ENCODE assay signal across 12 cellular contexts in genomic region chr6:46655803-46656202, GRCh38. TPM values are rescaled to one million over a fixed set of nuclear protein-coding genes. Genes with fewer than 3 reads are reported as not detected.
DNase-seq lines count a peak whose midpoint lies in the region; ATAC-seq and TF ChIP-seq lines count a peak whose summit lies in the region.
"Had no signal": no experiment of that assay in that cellular context is flagged by ENCODE, and none has a peak within 500 bp of the region (broad histone marks: within the 10 kb centered on the region; RNA-seq: fewer than 3 reads in every experiment).

No MANE protein-coding gene starts in this region.

- TF ChIP-seq POLR2A in breast epithelium (IDR thresholded peaks at IDR 0.05) (no peak), testis (IDR thresholded peaks at IDR 0.05) (no peak)

- no peaks in the 10 kb centered on the region for H3K27me3 Mint-ChIP-seq in MCF 10A (ENCODE audit: insufficient read depth, unreplicated experiment)

- intact Hi-C loops in MCF 10A (cut with micrococcal nuclease) (no loop called here), breast epithelium (cut with DNase I; ENCODE audit: low total_unique reads) (no loop called here), Panc1 (cut with micrococcal nuclease; ENCODE audit: unreplicated experiment) (no loop called here), testis (cut with DNase I; ENCODE audit: low total_unique reads) (no loop called here)

- H3K27ac Mint-ChIP-seq in MCF 10A (ENCODE audit: low read depth, unreplicated experiment), result no peak overlapping the region
- H3K27ac Mint-ChIP-seq: CD14-positive monocyte; stimulated activated naive CD8-positive, alpha-beta T cell treated with anti-CD3 and anti-CD28 coated beads, Interleukin-15, Interleukin-2, amounts not matched to agents 100 ng/mL and 50 ng/mL, for 24 hours had no signal

- no peak overlapping the region for H3K27ac ChIP-seq in breast epithelium
- H3K27ac ChIP-seq in Panc1 (ENCODE audit: low read length), result no peak overlapping the region
- H3K27ac ChIP-seq in testis, result no peak overlapping the region
- H3K27ac ChIP-seq: skin epidermis had no signal

- no peak overlapping the region for H3K4me3 ChIP-seq in breast epithelium
- H3K4me3 ChIP-seq in Panc1 (ENCODE audit: low read depth in 2 of 2, low read length in 2 of 2), result no peak overlapping the region
- H3K4me3 ChIP-seq in fibroblast of mammary gland (ENCODE audit: control insufficient read depth, low read depth, low read length), result no peak overlapping the region
- no peak overlapping the region for H3K4me3 ChIP-seq in testis
- H3K4me3 ChIP-seq: skin epidermis had no signal

- 73 to 75% methylated on average over 6 of the region's 6 CpGs for WGBS in testis, 2 donors

- peaks cover 28% of the 10 kb centered on the region for H3K36me3 Mint-ChIP-seq in MCF 10A (ENCODE audit: insufficient read depth, unreplicated experiment)

- no peaks in the 10 kb centered on the region for H3K36me3 ChIP-seq in breast epithelium
- H3K36me3 ChIP-seq in Panc1 (ENCODE audit: control insufficient read depth, insufficient read depth, low read length), result no peaks in the 10 kb centered on the region
- no peaks in the 10 kb centered on the region for H3K36me3 ChIP-seq in testis (ENCODE audit: low read depth, missing control alignments)

- no peaks in the 10 kb centered on the region for H3K4me1 Mint-ChIP-seq in MCF 10A (ENCODE audit: insufficient read depth, unreplicated experiment)

- H3K27me3 ChIP-seq in breast epithelium (no peaks in the 10 kb centered on the region), Panc1 (ENCODE audit: control insufficient read depth, insufficient read depth, low read length) (peaks cover 24% of the 10 kb centered on the region), testis (no peaks in the 10 kb centered on the region)

- H3K9me3 Mint-ChIP-seq in MCF 10A (ENCODE audit: unreplicated experiment), result no peaks in the 10 kb centered on the region
- H3K9me3 Mint-ChIP-seq: CD14-positive monocyte; stimulated activated naive CD8-positive, alpha-beta T cell treated with anti-CD3 and anti-CD28 coated beads, Interleukin-15, Interleukin-2, amounts not matched to agents 100 ng/mL and 50 ng/mL, for 24 hours had no signal

- CTCF ChIA-PET in MCF 10A (lab: Yijun Ruan, JAX) (interaction anchor here (0.6 to 1.3 kb wide), 4 partner anchors 19 to 627 kb away, joined by 3 to 6 read pairs (median 3); no protein-coding TSS in a partner anchor), Panc1 (lab: Charles Lee) (no interaction called here)

- in situ Hi-C loops in Panc1 (cut with HindIII; ENCODE audit: low pct_unique_long_range_greater_than_20kb, low sequenced_read_pairs), result no loop called here

- DNase-seq in MCF 10A (ENCODE audit: unreplicated experiment) (no peak), breast epithelium (ENCODE audit: low spot score in 2 of 2) (no peak), Panc1 (ENCODE audit: low read depth, low spot score) (no peak), fibroblast of mammary gland (ENCODE audit: low read depth) (no peak), testis (peak; percentile 29), NCI-H1105 (lab: John Stamatoyannopoulos, UW) (no peak), Ammon's horn (ENCODE audit: low spot score) (no peak), NAMALWA (ENCODE audit: low spot score) (no peak)

- POLR2A ChIA-PET in MCF 10A (lab: Yijun Ruan, JAX) (interaction anchor here (0.8 to 1.7 kb wide), 2 partner anchors 18 to 166 kb away, joined by 3 to 10 read pairs; no protein-coding TSS in a partner anchor), Panc1 (lab: Charles Lee) (no interaction called here)

- H3K9me3 ChIP-seq in breast epithelium (no peaks in the 10 kb centered on the region), Panc1 (ENCODE audit: control insufficient read depth, insufficient read depth, low read depth, low read length) (no peaks in the 10 kb centered on the region), testis (no peaks in the 10 kb centered on the region)

- BruUV-seq in MCF 10A (replicated peaks; lab: Mats Ljungman, UMichigan), result no TSS peak
- no TSS peak for BruUV-seq in Panc1 (replicated peaks; lab: Mats Ljungman, UMichigan)

- H3K4me3 Mint-ChIP-seq in MCF 10A (ENCODE audit: unreplicated experiment), result no peak overlapping the region
- H3K4me3 Mint-ChIP-seq: stimulated activated naive CD8-positive, alpha-beta T cell treated with anti-CD3 and anti-CD28 coated beads, Interleukin-15, Interleukin-2, amounts not matched to agents 100 ng/mL and 50 ng/mL, for 24 hours had no signal

- H3K4me1 ChIP-seq in breast epithelium, result no peaks in the 10 kb centered on the region
- H3K4me1 ChIP-seq in Panc1 (ENCODE audit: control insufficient read depth, insufficient read depth, low read length), result peaks cover 9% of the 10 kb centered on the region
- H3K4me1 ChIP-seq in testis, result no peaks in the 10 kb centered on the region

- ATAC-seq in Panc1, result no peak
- ATAC-seq: left lobe of liver had no signal

- peak; percentile 11 for TF ChIP-seq CTCF in MCF 10A (IDR thresholded peaks at IDR 0.05; ENCODE audit: unreplicated experiment)
- no peak for TF ChIP-seq CTCF in breast epithelium (IDR thresholded peaks at IDR 0.05)
- TF ChIP-seq CTCF in Panc1 (IDR thresholded peaks at IDR 0.05), result peak; percentile 63
- TF ChIP-seq CTCF in fibroblast of mammary gland (conservative IDR thresholded peaks at IDR 0.05; ENCODE audit: control insufficient read depth, insufficient read depth, low read depth, low read length), result peak; percentile 42
- TF ChIP-seq CTCF in testis (IDR thresholded peaks at IDR 0.05), result no peak

RNA-seq across cellular contexts. Expression of gene SLC25A27, which starts 3.0 kb away (rescaled TPM):
- 21.7 and 36.9 TPM in 2 replicates for total RNA-seq in MCF 10A (2022)
- 10 to 100 TPM; 27.0 to 81.7 (median 37.4) TPM for total RNA-seq in breast epithelium
- 0.77 TPM for total RNA-seq in Panc1 (2021; ENCODE audit: unreplicated experiment)
- 1.3 TPM for polyA plus RNA-seq in Panc1 (2012; ENCODE audit: insufficient read length)
- 10 to 100 TPM; 72.8 to 81.8 TPM for total RNA-seq in testis
- 26.3 TPM for polyA plus RNA-seq in testis (ENCODE audit: insufficient read depth, low read depth, low replicate concordance)

RNA-seq across cellular contexts. Expression of gene CYP39A1, which starts 3.2 kb away (rescaled TPM):
- total RNA-seq in MCF 10A (2022), result 7.2 and 7.4 TPM in 2 replicates
- total RNA-seq in breast epithelium, result 10 to 100 TPM in 1 of 3 donors, 1 to 10 TPM in 2; 1.6 to 12.3 (median 6.9) TPM
- 0.72 TPM for total RNA-seq in Panc1 (2021; ENCODE audit: unreplicated experiment)
- polyA plus RNA-seq in Panc1 (2012; ENCODE audit: insufficient read length), result not detected
- total RNA-seq in testis, result 10 to 100 TPM; 13.5 to 14.1 TPM
- polyA plus RNA-seq in testis (ENCODE audit: insufficient read depth, low read depth, low replicate concordance), result 6.5 TPM
- polyA plus RNA-seq: CD14-positive monocyte had no signal

RNA-seq across cellular contexts. Expression of gene TDRD6, which starts 31.9 kb away (rescaled TPM):
- 0.56 and 0.66 TPM in 2 replicates for total RNA-seq in MCF 10A (2022)
- total RNA-seq in breast epithelium, result 1 to 10 TPM in 2 of 3 donors, under 1 TPM in 1; 0.66 to 2.5 (median 1.1) TPM
- not detected for total RNA-seq in Panc1 (2021; ENCODE audit: unreplicated experiment)
- not detected for polyA plus RNA-seq in Panc1 (2012; ENCODE audit: insufficient read length)
- 10 to 100 TPM; 28.1 to 42.2 TPM for total RNA-seq in testis
- 51.3 TPM for polyA plus RNA-seq in testis (ENCODE audit: insufficient read depth, low read depth, low replicate concordance)

Comparison
In these comparisons a context has a peak if more than half of its experiments do, and no peak if none do; other contexts are left out.
1. CTCF ChIP-seq: peak in MCF 10A (single experiment), Panc1 (single experiment) and fibroblast of mammary gland (single experiment); none in breast epithelium (0 of 3) and testis (0 of 3).
2. RNA of gene SLC25A27, which starts 3.0 kb away (total RNA-seq): 72.8 to 81.8 TPM in testis, 27.0 to 81.7 TPM in breast epithelium and 21.7 to 36.9 TPM in MCF 10A; 0.77 TPM in Panc1 (single experiment); every median in the first group is over 10 times any median in the second.
3. RNA of gene TDRD6, which starts 31.9 kb away (total RNA-seq): 28.1 to 42.2 TPM in testis; 0.66 to 2.5 TPM in breast epithelium, 0.56 to 0.66 TPM in MCF 10A and not detected in Panc1 (single experiment); every median in the first group is over 4 times any median in the second.